Comparison of ENCODE assay signal across 1 cellular context in genomic region chr7:18846765-18847215, GRCh38.
TF ChIP-seq lines count a peak whose summit lies in the region.

No MANE protein-coding gene starts in this region.

TF ChIP-seq in IMR-90, 13 proteins besides CTCF, POLR2A, EP300 and RAD21 (continued from another document):
- TF ChIP-seq NFE2L2 (IDR thresholded peaks at IDR 0.05; ENCODE audit: low read depth, low read length) (no peak), RFX5 (IDR thresholded peaks at IDR 0.05; ENCODE audit: low read depth, low read length) (no peak), SMC3 (IDR thresholded peaks at IDR 0.05; ENCODE audit: low read depth, low read length) (no peak)
